In genomic region chr7:104928721-104929400, GRCh38 we compare ENCODE assay signal across 25 cellular contexts.
"Had no signal": no experiment of that assay in that cellular context is flagged by ENCODE, and none has a peak within 500 bp of the region (broad histone marks: within the 10 kb centered on the region; RNA-seq: fewer than 3 reads in every experiment).

No MANE protein-coding gene starts in this region.

- ATAC-seq: activated CD8-positive, alpha-beta memory T cell treated with anti-CD3 and anti-CD28 coated beads, Interleukin-2, amount 10 ng/mL, durations not matched to agents 7 days and 5 days; Right ventricle myocardium inferior; SK-N-SH treated with all-trans-retinoic acid at 6 μM for 48 hours; WTC11 had no signal

- H3K36me3 ChIP-seq: brain microvascular endothelial cell, cardiac muscle cell, SJCRH30 had no signal

- H3K4me1 Mint-ChIP-seq: activated CD8-positive, alpha-beta memory T cell treated with anti-CD3 and anti-CD28 coated beads, Interleukin-2, amount 10 ng/mL, durations not matched to agents 7 days and 5 days; activated naive CD4-positive, alpha-beta T cell treated with anti-CD3 and anti-CD28 coated beads, Interleukin-2, amount 10 ng/mL, durations not matched to agents 7 days and 5 days had no signal

- H3K4me3 ChIP-seq: cardiac muscle cell, SJCRH30 had no signal

- H3K27ac ChIP-seq: brain microvascular endothelial cell, cardiac muscle cell, SJCRH30 had no signal

- H3K4me3 Mint-ChIP-seq: activated CD4-positive, alpha-beta T cell treated with anti-CD3 and anti-CD28 coated beads, Interleukin-2, amount 10 ng/mL, durations not matched to agents 24 days and 14 days; activated CD8-positive, alpha-beta memory T cell treated with anti-CD3 and anti-CD28 coated beads, Interleukin-2, amount 10 ng/mL, durations not matched to agents 7 days and 5 days; activated naive CD4-positive, alpha-beta T cell treated with anti-CD3 and anti-CD28 coated beads, Interleukin-2, amount 10 ng/mL, durations not matched to agents 7 days and 5 days; activated naive CD8-positive, alpha-beta T cell treated with anti-CD3 and anti-CD28 coated beads for 36 hours; activated T-cell treated with anti-CD3 and anti-CD28 coated beads, Interleukin-2, amount 50 U/mL, for 24 hours; activated T-helper 1 cell treated with anti-CD3 and anti-CD28 coated beads, Interleukin-12 subunit alpha, Interleukin-12 subunit beta, Interleukin-2, Interleukin-4 antibody, amounts not matched to agents 30 ng/mL and 10 ng/mL and 1 ng/mL, durations not matched to agents 14 hours and 24 hours and 36 hours; T-helper 1 cell treated with Interleukin-12 subunit alpha and Interleukin-12 subunit beta and Interleukin-4 antibody, amounts not matched to agents 30 μg/mL and 1 μg/mL, for 36 hours; WTC11 had no signal

- H3K27ac Mint-ChIP-seq: activated CD4-positive, alpha-beta T cell treated with anti-CD3 and anti-CD28 coated beads, Interleukin-2, amount 10 ng/mL, durations not matched to agents 24 days and 14 days; activated CD8-positive, alpha-beta memory T cell treated with anti-CD3 and anti-CD28 coated beads, Interleukin-2, amount 10 ng/mL, durations not matched to agents 7 days and 5 days; activated naive CD4-positive, alpha-beta T cell treated with anti-CD3 and anti-CD28 coated beads, Interleukin-2, amount 10 ng/mL, durations not matched to agents 7 days and 5 days; activated naive CD8-positive, alpha-beta T cell treated with anti-CD3 and anti-CD28 coated beads for 36 hours; activated T-cell treated with anti-CD3 and anti-CD28 coated beads, Interleukin-2, amount 50 U/mL, for 24 hours; activated T-helper 1 cell treated with anti-CD3 and anti-CD28 coated beads, Interleukin-12 subunit alpha, Interleukin-12 subunit beta, Interleukin-2, Interleukin-4 antibody, amounts not matched to agents 30 ng/mL and 10 ng/mL and 1 ng/mL, durations not matched to agents 14 hours and 24 hours and 36 hours; T-helper 1 cell treated with Interleukin-12 subunit alpha and Interleukin-12 subunit beta and Interleukin-4 antibody, amounts not matched to agents 30 μg/mL and 1 μg/mL, for 36 hours; WTC11 had no signal

- H3K36me3 Mint-ChIP-seq: activated CD8-positive, alpha-beta memory T cell treated with anti-CD3 and anti-CD28 coated beads, Interleukin-2, amount 10 ng/mL, durations not matched to agents 7 days and 5 days; activated naive CD4-positive, alpha-beta T cell treated with anti-CD3 and anti-CD28 coated beads, Interleukin-2, amount 10 ng/mL, durations not matched to agents 7 days and 5 days; activated naive CD8-positive, alpha-beta T cell treated with anti-CD3 and anti-CD28 coated beads for 36 hours; WTC11 had no signal

- H3K9me3 ChIP-seq: SJCRH30 had no signal

- H3K27me3 Mint-ChIP-seq: activated CD4-positive, alpha-beta T cell treated with anti-CD3 and anti-CD28 coated beads, Interleukin-2, amount 10 ng/mL, durations not matched to agents 24 days and 14 days; activated CD8-positive, alpha-beta memory T cell treated with anti-CD3 and anti-CD28 coated beads, Interleukin-2, amount 10 ng/mL, durations not matched to agents 7 days and 5 days; activated naive CD4-positive, alpha-beta T cell treated with anti-CD3 and anti-CD28 coated beads, Interleukin-2, amount 10 ng/mL, durations not matched to agents 7 days and 5 days; activated naive CD8-positive, alpha-beta T cell treated with anti-CD3 and anti-CD28 coated beads for 36 hours; activated T-cell treated with anti-CD3 and anti-CD28 coated beads, Interleukin-2, amount 50 U/mL, for 24 hours had no signal

- H3K4me1 ChIP-seq: SJCRH30 had no signal

- H3K27me3 ChIP-seq: brain microvascular endothelial cell, cardiac muscle cell, SJCRH30 had no signal

- DNase-seq: activated CD4-positive, alpha-beta T cell treated with anti-CD3 and anti-CD28 coated beads for 1 hour; activated CD4-positive, alpha-beta T cell treated with anti-CD3 and anti-CD28 coated beads, Interleukin-2, amount 10 ng/mL, durations not matched to agents 24 days and 14 days; activated CD4-positive, alpha-beta T cell treated with anti-CD3 and anti-CD28 coated beads, Interleukin-2, amount 50 U/mL, for 48 hours; activated CD8-positive, alpha-beta memory T cell treated with anti-CD3 and anti-CD28 coated beads, Interleukin-2, amount 10 ng/mL, durations not matched to agents 7 days and 5 days; activated gamma-delta T cell; activated naive CD4-positive, alpha-beta T cell treated with anti-CD3 and anti-CD28 coated beads, Interleukin-2, amount 10 ng/mL, durations not matched to agents 7 days and 5 days; activated naive CD8-positive, alpha-beta T cell treated with anti-CD3 and anti-CD28 coated beads for 36 hours; activated T-cell treated with anti-CD3 and anti-CD28 coated beads, Interleukin-2, amount 50 U/mL, for 24 hours; brain microvascular endothelial cell; Kasumi-1; KBM-7; NCI-H146; NCI-H187 treated with DMSO at 0.1 percent for 48 hours; NCI-H2081 treated with DMSO at 0.1 percent for 48 hours; NCI-H446; NCI-H524; RPMI8226; SJCRH30; SW 1271 had no signal

- H3K9me3 Mint-ChIP-seq: activated CD4-positive, alpha-beta T cell treated with anti-CD3 and anti-CD28 coated beads, Interleukin-2, amount 10 ng/mL, durations not matched to agents 24 days and 14 days; activated naive CD4-positive, alpha-beta T cell treated with anti-CD3 and anti-CD28 coated beads, Interleukin-2, amount 10 ng/mL, durations not matched to agents 7 days and 5 days; activated naive CD8-positive, alpha-beta T cell treated with anti-CD3 and anti-CD28 coated beads for 36 hours; activated T-cell treated with anti-CD3 and anti-CD28 coated beads, Interleukin-2, amount 50 U/mL, for 24 hours; activated T-helper 1 cell treated with anti-CD3 and anti-CD28 coated beads, Interleukin-12 subunit alpha, Interleukin-12 subunit beta, Interleukin-2, Interleukin-4 antibody, amounts not matched to agents 30 ng/mL and 10 ng/mL and 1 ng/mL, durations not matched to agents 14 hours and 24 hours and 36 hours; T-helper 1 cell treated with Interleukin-12 subunit alpha and Interleukin-12 subunit beta and Interleukin-4 antibody, amounts not matched to agents 30 μg/mL and 1 μg/mL, for 36 hours; WTC11 had no signal
